Comparison of ENCODE assay signal across 37 cellular contexts in genomic region chr2:82848285-82848684, GRCh38.
"Had no signal": no experiment of that assay in that cellular context is flagged by ENCODE, and none has a peak within 500 bp of the region (broad histone marks: within the 10 kb centered on the region; RNA-seq: fewer than 3 reads in every experiment).

No MANE protein-coding gene starts in this region.

- H3K4me3 Mint-ChIP-seq: activated naive CD4-positive, alpha-beta T cell treated with anti-CD3 and anti-CD28 coated beads for 36 hours; activated naive CD4-positive, alpha-beta T cell treated with anti-CD3 and anti-CD28 coated beads, Interleukin-2, amount 10 ng/mL, durations not matched to agents 7 days and 5 days; activated naive CD4-positive, alpha-beta T cell treated with anti-CD3 and anti-CD28 coated beads, Interleukin-2, amount 50 U/mL, for 24 hours; activated naive CD8-positive, alpha-beta T cell; activated naive CD8-positive, alpha-beta T cell treated with anti-CD3 and anti-CD28 coated beads for 36 hours; activated naive CD8-positive, alpha-beta T cell treated with anti-CD3 and anti-CD28 coated beads, Interleukin-2, amount 10 ng/mL, durations not matched to agents 7 days and 5 days; activated naive CD8-positive, alpha-beta T cell treated with anti-CD3 and anti-CD28 coated beads, Interleukin-2, amount 50 U/mL, for 24 hours; activated T-cell treated with anti-CD3 and anti-CD28 coated beads, Interleukin-2, amount 50 U/mL, for 24 hours; activated T-cell treated with anti-CD3 and anti-CD28 coated beads, Interleukin-2, amount 50 U/mL, for 4 hours; activated T-cell treated with anti-CD3 and anti-CD28 coated beads, Interleukin-2, amount 50 U/mL, for 72 hours; activated T-helper 1 cell treated with anti-CD3 and anti-CD28 coated beads, Interleukin-12 subunit alpha, Interleukin-12 subunit beta, Interleukin-2, Interleukin-4 antibody, amounts not matched to agents 30 ng/mL and 10 ng/mL and 1 ng/mL, durations not matched to agents 14 hours and 24 hours and 36 hours; activated T-helper 17 cell treated with anti-CD3 and anti-CD28 coated beads, Interleukin-2, amount 50 U/mL, for 72 hours; brain; central memory CD8-positive, alpha-beta T cell had no signal

- H3K36me3 Mint-ChIP-seq: activated naive CD4-positive, alpha-beta T cell treated with anti-CD3 and anti-CD28 coated beads, Interleukin-2, amount 10 ng/mL, durations not matched to agents 7 days and 5 days; activated naive CD4-positive, alpha-beta T cell treated with anti-CD3 and anti-CD28 coated beads, Interleukin-2, amount 50 U/mL, for 24 hours; activated naive CD4-positive, alpha-beta T cell treated with anti-CD3 and anti-CD28 coated beads, Interleukin-2, amount 50 U/mL, for 72 hours; activated naive CD8-positive, alpha-beta T cell; activated naive CD8-positive, alpha-beta T cell treated with anti-CD3 and anti-CD28 coated beads for 36 hours; activated naive CD8-positive, alpha-beta T cell treated with anti-CD3 and anti-CD28 coated beads, Interleukin-2, amount 10 ng/mL, durations not matched to agents 7 days and 5 days; brain had no signal

- H3K27me3 Mint-ChIP-seq: activated naive CD4-positive, alpha-beta T cell treated with anti-CD3 and anti-CD28 coated beads, Interleukin-2, amount 10 ng/mL, durations not matched to agents 7 days and 5 days; activated naive CD4-positive, alpha-beta T cell treated with anti-CD3 and anti-CD28 coated beads, Interleukin-2, amount 50 U/mL, for 24 hours; activated naive CD8-positive, alpha-beta T cell; activated naive CD8-positive, alpha-beta T cell treated with anti-CD3 and anti-CD28 coated beads for 36 hours; activated naive CD8-positive, alpha-beta T cell treated with anti-CD3 and anti-CD28 coated beads, Interleukin-2, amount 10 ng/mL, durations not matched to agents 7 days and 5 days; activated naive CD8-positive, alpha-beta T cell treated with anti-CD3 and anti-CD28 coated beads, Interleukin-2, amount 50 U/mL, for 24 hours; activated T-cell treated with anti-CD3 and anti-CD28 coated beads, Interleukin-2, amount 50 U/mL, for 24 hours; activated T-helper 17 cell treated with anti-CD3 and anti-CD28 coated beads, Interleukin-2, amount 50 U/mL, for 72 hours; brain; central memory CD8-positive, alpha-beta T cell had no signal

- H3K4me1 ChIP-seq: adrenal gland, ascending aorta, body of pancreas, breast epithelium had no signal

- H3K36me3 ChIP-seq: adrenal gland, ascending aorta, brain microvascular endothelial cell, breast epithelium, cardiac muscle cell had no signal

- H3K4me3 ChIP-seq: adrenal gland, ascending aorta, body of pancreas, breast epithelium, cardiac muscle cell had no signal

- H3K4me1 Mint-ChIP-seq: activated naive CD4-positive, alpha-beta T cell treated with anti-CD3 and anti-CD28 coated beads, Interleukin-2, amount 10 ng/mL, durations not matched to agents 7 days and 5 days; activated naive CD4-positive, alpha-beta T cell treated with anti-CD3 and anti-CD28 coated beads, Interleukin-2, amount 50 U/mL, for 24 hours; activated naive CD8-positive, alpha-beta T cell treated with anti-CD3 and anti-CD28 coated beads for 36 hours; activated naive CD8-positive, alpha-beta T cell treated with anti-CD3 and anti-CD28 coated beads, Interleukin-2, amount 10 ng/mL, durations not matched to agents 7 days and 5 days; activated naive CD8-positive, alpha-beta T cell treated with anti-CD3 and anti-CD28 coated beads, Interleukin-2, amount 50 U/mL, for 24 hours; activated T-helper 17 cell treated with anti-CD3 and anti-CD28 coated beads, Interleukin-2, amount 50 U/mL, for 72 hours; central memory CD8-positive, alpha-beta T cell had no signal

- H3K27ac ChIP-seq: adrenal gland, ascending aorta, body of pancreas, brain microvascular endothelial cell, breast epithelium, cardiac muscle cell had no signal

- H3K27ac Mint-ChIP-seq: activated naive CD4-positive, alpha-beta T cell treated with anti-CD3 and anti-CD28 coated beads for 36 hours; activated naive CD4-positive, alpha-beta T cell treated with anti-CD3 and anti-CD28 coated beads, Interleukin-2, amount 10 ng/mL, durations not matched to agents 7 days and 5 days; activated naive CD4-positive, alpha-beta T cell treated with anti-CD3 and anti-CD28 coated beads, Interleukin-2, amount 50 U/mL, for 24 hours; activated naive CD4-positive, alpha-beta T cell treated with anti-CD3 and anti-CD28 coated beads, Interleukin-2, amount 50 U/mL, for 72 hours; activated naive CD8-positive, alpha-beta T cell; activated naive CD8-positive, alpha-beta T cell treated with anti-CD3 and anti-CD28 coated beads for 36 hours; activated naive CD8-positive, alpha-beta T cell treated with anti-CD3 and anti-CD28 coated beads, Interleukin-2, amount 10 ng/mL, durations not matched to agents 7 days and 5 days; activated naive CD8-positive, alpha-beta T cell treated with anti-CD3 and anti-CD28 coated beads, Interleukin-2, amount 50 U/mL, for 24 hours; activated T-cell treated with anti-CD3 and anti-CD28 coated beads, Interleukin-2, amount 50 U/mL, for 24 hours; activated T-cell treated with anti-CD3 and anti-CD28 coated beads, Interleukin-2, amount 50 U/mL, for 72 hours; activated T-helper 1 cell treated with anti-CD3 and anti-CD28 coated beads, Interleukin-12 subunit alpha, Interleukin-12 subunit beta, Interleukin-2, Interleukin-4 antibody, amounts not matched to agents 30 ng/mL and 10 ng/mL and 1 ng/mL, durations not matched to agents 14 hours and 24 hours and 36 hours; activated T-helper 17 cell treated with anti-CD3 and anti-CD28 coated beads, Interleukin-2, amount 50 U/mL, for 72 hours; activated T-helper 2 cell treated with anti-CD3 and anti-CD28 coated beads, Interferon-gamma antibody, Interleukin-2, Interleukin-4, amounts not matched to agents 10 μg/mL and 5 μg/mL and 100 μg/mL, durations not matched to agents 14 hours and 24 hours and 36 hours; brain had no signal

- DNase-seq: activated effector memory CD4-positive, alpha-beta T cell treated with anti-CD3 and anti-CD28 coated beads, Interleukin-2, amount 50 U/mL, for 16 hours; activated effector memory CD4-positive, alpha-beta T cell treated with Interleukin-2 at 50 U/mL for 16 hours; activated gamma-delta T cell; activated gamma-delta T cell treated with Interleukin-2 at 50 U/mL for 16 hours; activated naive CD4-positive, alpha-beta T cell; activated naive CD4-positive, alpha-beta T cell treated with anti-CD3 and anti-CD28 coated beads for 36 hours; activated naive CD4-positive, alpha-beta T cell treated with anti-CD3 and anti-CD28 coated beads, Interleukin-2, amount 10 ng/mL, durations not matched to agents 7 days and 5 days; activated naive CD4-positive, alpha-beta T cell treated with anti-CD3 and anti-CD28 coated beads, Interleukin-2, amount 50 U/mL, for 16 hours; activated naive CD4-positive, alpha-beta T cell treated with Interleukin-2 at 50 U/mL for 16 hours; activated naive CD8-positive, alpha-beta T cell treated with anti-CD3 and anti-CD28 coated beads for 36 hours; activated naive CD8-positive, alpha-beta T cell treated with anti-CD3 and anti-CD28 coated beads, Interleukin-2, amount 10 ng/mL, durations not matched to agents 7 days and 5 days; activated naive CD8-positive, alpha-beta T cell treated with anti-CD3 and anti-CD28 coated beads, Interleukin-2, amount 50 U/mL, for 24 hours; activated T-cell treated with anti-CD3 and anti-CD28 coated beads, Interleukin-2, amount 50 U/mL, for 24 hours; activated T-cell treated with anti-CD3 and anti-CD28 coated beads, Interleukin-2, amount 50 U/mL, for 4 hours; activated T-cell treated with anti-CD3 and anti-CD28 coated beads, Interleukin-2, amount 50 U/mL, for 48 hours; activated T-cell treated with anti-CD3 and anti-CD28 coated beads, Interleukin-2, amount 50 U/mL, for 72 hours; adrenal gland; amniotic stem cell; amygdala; anterior cingulate cortex; aorta; body of pancreas; brain microvascular endothelial cell; caudate nucleus; central memory CD4-positive, alpha-beta T cell; cerebellar nuclear complex had no signal

- H3K9me3 Mint-ChIP-seq: activated naive CD4-positive, alpha-beta T cell treated with anti-CD3 and anti-CD28 coated beads, Interleukin-2, amount 10 ng/mL, durations not matched to agents 7 days and 5 days; activated naive CD4-positive, alpha-beta T cell treated with anti-CD3 and anti-CD28 coated beads, Interleukin-2, amount 50 U/mL, for 24 hours; activated naive CD8-positive, alpha-beta T cell treated with anti-CD3 and anti-CD28 coated beads for 36 hours; activated naive CD8-positive, alpha-beta T cell treated with anti-CD3 and anti-CD28 coated beads, Interleukin-2, amount 10 ng/mL, durations not matched to agents 7 days and 5 days; activated T-helper 1 cell treated with anti-CD3 and anti-CD28 coated beads, Interleukin-12 subunit alpha, Interleukin-12 subunit beta, Interleukin-2, Interleukin-4 antibody, amounts not matched to agents 30 ng/mL and 10 ng/mL and 1 ng/mL, durations not matched to agents 14 hours and 24 hours and 36 hours; brain had no signal
